Comparison of ENCODE assay signal across 8 cellular contexts in genomic region chr10:3853016-3853415, GRCh38.
DNase-seq lines count a peak whose midpoint lies in the region; ATAC-seq, FAIRE-seq and TF ChIP-seq lines count a peak whose summit lies in the region.

No MANE protein-coding gene starts in this region.

- H3K4me1 ChIP-seq in GM23248 (ENCODE audit: insufficient read depth), result peaks cover 40% of the 10 kb centered on the region
- peaks cover 33% of the 10 kb centered on the region for H3K4me1 ChIP-seq in hepatocyte (ENCODE audit: insufficient read depth)
- peaks cover 9 to 18% of the 10 kb centered on the region in 2 donors for H3K4me1 ChIP-seq in small intestine (ENCODE audit: control insufficient read depth in 2 of 2, insufficient read depth in 1 of 2, low read depth in 1 of 2, low read length in 1 of 2)

- H3K27ac ChIP-seq in GM23248 (peak overlapping the region; percentile 92), VCaP (peak overlapping the region; percentile 92), hepatocyte (peak overlapping the region; percentile 91), small intestine (ENCODE audit: low read depth in 1 of 2, low read length in 1 of 2) (peak overlapping the region; percentile 89 to 95)

- peak overlapping the region; percentile 70 for H3K9ac ChIP-seq in GM23248

- DNase-seq in GM23248, result no peak
- no peak for DNase-seq in hepatocyte (ENCODE audit: low spot score)
- DNase-seq in small intestine, result no peak
- DNase-seq in SW 1271 (lab: John Stamatoyannopoulos, UW), result no peak
- no peak for DNase-seq in NK-92 (lab: John Stamatoyannopoulos, UW; ENCODE audit: unreplicated experiment)
- DNase-seq in activated naive CD4-positive, alpha-beta T cell treated with Interleukin-2 at 50 U/mL for 16 hours, result no peak

- in situ Hi-C loops in GM23248 (cut with MboI), result no loop called here

- no peaks in the 10 kb centered on the region for H3K36me3 ChIP-seq in GM23248 (ENCODE audit: low read depth)
- no peaks in the 10 kb centered on the region for H3K36me3 ChIP-seq in hepatocyte (replicated peaks; ENCODE audit: insufficient read depth, low read depth)
- H3K36me3 ChIP-seq in small intestine (ENCODE audit: control insufficient read depth in 2 of 2, insufficient read depth in 2 of 2, low read length in 2 of 2), result no peaks in the 10 kb centered on the region

- no peak overlapping the region for H3K4me3 ChIP-seq in GM23248
- H3K4me3 ChIP-seq in hepatocyte, result no peak overlapping the region
- H3K4me3 ChIP-seq in small intestine (ENCODE audit: low read depth in 1 of 2, low read length in 2 of 2), result no peak overlapping the region

- H3K4me2 ChIP-seq in GM23248 (ENCODE audit: unreplicated experiment), result peak overlapping the region; percentile 81
- H3K4me2 ChIP-seq in hepatocyte, result peak overlapping the region; percentile 54

- no peak for FAIRE-seq in small intestine (lab: Jason Lieb, UNC)

- no peak for TF ChIP-seq CTCF in VCaP (conservative IDR thresholded peaks at IDR 0.05)
- TF ChIP-seq CTCF in hepatocyte (IDR thresholded peaks at IDR 0.05; ENCODE audit: poor library complexity), result no peak

- no peak for ATAC-seq in HG03520 (IDR thresholded peaks at IDR 0.05; ENCODE audit: unreplicated experiment)

- H3K9me3 ChIP-seq in GM23248 (ENCODE audit: low read depth) (no peaks in the 10 kb centered on the region), hepatocyte (ENCODE audit: low read depth) (no peaks in the 10 kb centered on the region), small intestine (ENCODE audit: control insufficient read depth, low read depth) (no peaks in the 10 kb centered on the region)

- H3F3A ChIP-seq in GM23248 (ENCODE audit: insufficient read depth), result peaks cover 36% of the 10 kb centered on the region

- H3K79me2 ChIP-seq in GM23248 (ENCODE audit: insufficient read depth), result no peaks in the 10 kb centered on the region
- H3K79me2 ChIP-seq in hepatocyte, result no peaks in the 10 kb centered on the region

- H3K9me2 ChIP-seq in GM23248 (ENCODE audit: insufficient read depth), result no peaks in the 10 kb centered on the region
- no peaks in the 10 kb centered on the region for H3K9me2 ChIP-seq in hepatocyte (replicated peaks; ENCODE audit: insufficient read depth)

- H3K27me3 ChIP-seq in GM23248 (replicated peaks; ENCODE audit: insufficient read depth), result no peaks in the 10 kb centered on the region
- no peaks in the 10 kb centered on the region for H3K27me3 ChIP-seq in hepatocyte
- no peaks in the 10 kb centered on the region for H3K27me3 ChIP-seq in small intestine (ENCODE audit: control insufficient read depth in 2 of 2, insufficient read depth in 2 of 2, low read length in 2 of 2)

- WGBS in GM23248 (ENCODE audit: low coverage in 1 of 2, low lambda C conversion rate in 2 of 2, missing lambda C conversion rate in 2 of 2), 2 experiments, result 80 to 85% methylated on average over 10 of the region's 10 CpGs
- WGBS in hepatocyte (ENCODE audit: low lambda C conversion rate, missing lambda C conversion rate), result 74% methylated on average over 10 of the region's 10 CpGs
- 81 to 84% (median 82%) methylated on average over 10 of the region's 10 CpGs for WGBS in small intestine, 3 donors

- H4K20me1 ChIP-seq in GM23248 (ENCODE audit: insufficient read depth) (no peaks in the 10 kb centered on the region), hepatocyte (ENCODE audit: insufficient read depth, poor library complexity, severe bottlenecking) (no peaks in the 10 kb centered on the region)

- H2AFZ ChIP-seq in GM23248 (no peak overlapping the region), hepatocyte (no peak overlapping the region)
